10 cellular contexts compared by ENCODE assay signal in the genomic region with DNA sequence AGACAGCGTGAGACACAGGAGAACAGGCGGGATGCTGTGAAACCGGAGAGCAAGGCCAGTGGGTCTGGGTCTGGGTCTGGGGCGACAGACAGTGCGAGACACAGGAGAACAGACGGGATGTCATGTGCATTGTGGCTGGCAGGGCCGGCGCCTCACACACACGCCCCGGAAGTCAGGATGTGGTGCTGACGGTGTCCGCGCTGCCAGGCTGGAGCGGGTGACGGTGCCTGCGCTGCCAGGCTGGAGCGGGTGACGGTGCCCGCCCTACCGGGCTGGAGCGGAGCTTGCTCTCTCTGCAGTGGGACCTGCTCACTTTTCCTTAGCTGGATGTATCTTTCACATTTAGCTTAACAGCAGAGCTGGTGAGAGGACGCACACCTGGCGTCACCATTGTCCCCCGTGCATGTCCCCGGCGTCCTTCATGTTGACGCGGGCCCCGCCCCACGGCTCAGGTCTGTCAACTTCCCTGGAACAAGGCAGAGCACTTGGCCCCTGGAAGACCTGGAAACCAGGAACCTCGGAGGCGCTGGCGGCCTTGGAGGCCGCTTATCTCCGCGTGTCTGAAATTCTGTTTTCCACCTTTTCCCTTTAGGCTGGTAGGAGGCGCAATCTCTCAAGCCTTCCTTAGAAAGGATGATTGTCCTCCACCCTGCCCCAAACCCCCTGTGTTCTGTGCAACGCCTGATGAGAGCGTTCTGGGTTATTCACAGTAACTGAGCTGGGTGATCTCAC. TPM values are rescaled to one million over a fixed set of nuclear protein-coding genes. Genes with fewer than 3 reads are reported as not detected.
DNase-seq lines count a peak whose midpoint lies in the region; ATAC-seq and TF ChIP-seq lines count a peak whose summit lies in the region.
"Had no signal": no experiment of that assay in that cellular context is flagged by ENCODE, and none has a peak within 500 bp of the region (broad histone marks: within the 10 kb centered on the region; RNA-seq: fewer than 3 reads in every experiment).

No MANE protein-coding gene starts in this region.

- peaks cover 81% of the 10 kb centered on the region for H3K4me1 Mint-ChIP-seq in activated CD8-positive, alpha-beta memory T cell treated with anti-CD3 and anti-CD28 coated beads, Interleukin-2, amount 10 ng/mL, durations not matched to agents 7 days and 5 days
- peaks cover 62% of the 10 kb centered on the region for H3K4me1 Mint-ChIP-seq in glutamatergic neuron (ENCODE audit: low read depth, unreplicated experiment)

- ATAC-seq in activated CD8-positive, alpha-beta memory T cell treated with anti-CD3 and anti-CD28 coated beads, Interleukin-2, amount 10 ng/mL, durations not matched to agents 7 days and 5 days: peak; percentile 74
- ATAC-seq in HG02610 (IDR thresholded peaks at IDR 0.05; ENCODE audit: unreplicated experiment): no peak
- no peak for ATAC-seq in GM18519 (IDR thresholded peaks at IDR 0.05; ENCODE audit: low FRiP score, unreplicated experiment)

- DNase-seq in activated CD8-positive, alpha-beta memory T cell treated with anti-CD3 and anti-CD28 coated beads, Interleukin-2, amount 10 ng/mL, durations not matched to agents 7 days and 5 days: peak; percentile 89
- peak; percentile 17 for DNase-seq in glutamatergic neuron
- DNase-seq in stimulated activated CD8-positive, alpha-beta memory T cell treated with anti-CD3 and anti-CD28 coated beads, Interleukin-2, amount 100 ng/mL, for 1 hour (ENCODE audit: low read depth in 2 of 2): peak; percentile 59 to 62
- no peak for DNase-seq in GDM1 (lab: John Stamatoyannopoulos, UW)
- no peak for DNase-seq in NCI-H1092 (lab: John Stamatoyannopoulos, UW)
- DNase-seq: NCI-H446 had no signal

- TF ChIP-seq CTCF in glutamatergic neuron (IDR thresholded peaks at IDR 0.05; ENCODE audit: partially characterized antibody, unreplicated experiment): no peak

- H3K9me3 Mint-ChIP-seq in activated CD8-positive, alpha-beta memory T cell treated with anti-CD3 and anti-CD28 coated beads, Interleukin-2, amount 10 ng/mL, durations not matched to agents 7 days and 5 days (ENCODE audit: low read depth): no peaks in the 10 kb centered on the region
- H3K9me3 Mint-ChIP-seq in glutamatergic neuron (ENCODE audit: unreplicated experiment): peaks cover 25% of the 10 kb centered on the region

- H3K27me3 Mint-ChIP-seq in activated CD8-positive, alpha-beta memory T cell treated with anti-CD3 and anti-CD28 coated beads, Interleukin-2, amount 10 ng/mL, durations not matched to agents 7 days and 5 days: no peaks in the 10 kb centered on the region
- H3K27me3 Mint-ChIP-seq in glutamatergic neuron (ENCODE audit: unreplicated experiment): peaks cover 20% of the 10 kb centered on the region

- no peaks in the 10 kb centered on the region for H3K9me3 ChIP-seq in KOPT-K1 (ENCODE audit: insufficient read depth, low read length, poor library complexity, severe bottlenecking)

- H3K27ac Mint-ChIP-seq in activated CD8-positive, alpha-beta memory T cell treated with anti-CD3 and anti-CD28 coated beads, Interleukin-2, amount 10 ng/mL, durations not matched to agents 7 days and 5 days: peak overlapping the region; percentile 97
- peak overlapping the region; percentile 87 for H3K27ac Mint-ChIP-seq in glutamatergic neuron (ENCODE audit: unreplicated experiment)

- peak overlapping the region; percentile 88 for H3K27ac ChIP-seq in KOPT-K1 (ENCODE audit: low read depth, low read length, poor library complexity, severe bottlenecking)

- H3K36me3 Mint-ChIP-seq in activated CD8-positive, alpha-beta memory T cell treated with anti-CD3 and anti-CD28 coated beads, Interleukin-2, amount 10 ng/mL, durations not matched to agents 7 days and 5 days: peaks cover 21% of the 10 kb centered on the region
- H3K36me3 Mint-ChIP-seq in glutamatergic neuron (ENCODE audit: unreplicated experiment): peaks cover 14% of the 10 kb centered on the region

- CTCF ChIA-PET in activated CD8-positive, alpha-beta memory T cell treated with anti-CD3 and anti-CD28 coated beads, Interleukin-2, amount 10 ng/mL, durations not matched to agents 7 days and 5 days (lab: Charles Lee): interaction anchor here (1.4 to 4.8 kb wide), 2 partner anchors 19 to 101 kb away, joined by 4 to 38 read pairs; no protein-coding TSS in a partner anchor

- peak overlapping the region; percentile 71 for H3K4me3 Mint-ChIP-seq in activated CD8-positive, alpha-beta memory T cell treated with anti-CD3 and anti-CD28 coated beads, Interleukin-2, amount 10 ng/mL, durations not matched to agents 7 days and 5 days
- peak overlapping the region; percentile 36 for H3K4me3 Mint-ChIP-seq in glutamatergic neuron (ENCODE audit: unreplicated experiment)

- H3K36me3 ChIP-seq in KOPT-K1 (ENCODE audit: insufficient read depth, low read length): peaks cover 34% of the 10 kb centered on the region

RNA-seq across cellular contexts. Expression of gene ZNF750, which starts 43.1 kb away (rescaled TPM):
- total RNA-seq in activated CD8-positive, alpha-beta memory T cell treated with anti-CD3 and anti-CD28 coated beads, Interleukin-2, amount 10 ng/mL, durations not matched to agents 7 days and 5 days: not detected
- 1.4 TPM for total RNA-seq in glutamatergic neuron (ENCODE audit: unreplicated experiment)
- total RNA-seq: fibroblast of villous mesenchyme had no signal

Comparison
In these comparisons a context has a peak if more than half of its experiments do, and no peak if none do; other contexts are left out.
1. DNase-seq: peak in activated CD8-positive, alpha-beta memory T cell treated with anti-CD3 and anti-CD28 coated beads, Interleukin-2, amount 10 ng/mL, durations not matched to agents 7 days and 5 days (single experiment), glutamatergic neuron (single experiment) and stimulated activated CD8-positive, alpha-beta memory T cell treated with anti-CD3 and anti-CD28 coated beads, Interleukin-2, amount 100 ng/mL, for 1 hour (2 of 2); none in GDM1 (single experiment) and NCI-H1092 (single experiment).